ENCODE assay signal across 1 cellular context in genomic region chr1:54199765-54200518, GRCh38.
TF ChIP-seq lines count a peak whose summit lies in the region.

Gene CYB5RL (minus strand): TSS chr1:54200030. CDS start chr1:54195616, 4,414 bp downstream.
Gene MRPL37 (plus strand): TSS chr1:54200167. CDS start chr1:54200244, 77 bp downstream.

TF ChIP-seq in HepG2, 621 proteins besides CTCF, POLR2A, EP300 and RAD21 (continued from another document and continues in another):
- TF ChIP-seq, protein P1, sequence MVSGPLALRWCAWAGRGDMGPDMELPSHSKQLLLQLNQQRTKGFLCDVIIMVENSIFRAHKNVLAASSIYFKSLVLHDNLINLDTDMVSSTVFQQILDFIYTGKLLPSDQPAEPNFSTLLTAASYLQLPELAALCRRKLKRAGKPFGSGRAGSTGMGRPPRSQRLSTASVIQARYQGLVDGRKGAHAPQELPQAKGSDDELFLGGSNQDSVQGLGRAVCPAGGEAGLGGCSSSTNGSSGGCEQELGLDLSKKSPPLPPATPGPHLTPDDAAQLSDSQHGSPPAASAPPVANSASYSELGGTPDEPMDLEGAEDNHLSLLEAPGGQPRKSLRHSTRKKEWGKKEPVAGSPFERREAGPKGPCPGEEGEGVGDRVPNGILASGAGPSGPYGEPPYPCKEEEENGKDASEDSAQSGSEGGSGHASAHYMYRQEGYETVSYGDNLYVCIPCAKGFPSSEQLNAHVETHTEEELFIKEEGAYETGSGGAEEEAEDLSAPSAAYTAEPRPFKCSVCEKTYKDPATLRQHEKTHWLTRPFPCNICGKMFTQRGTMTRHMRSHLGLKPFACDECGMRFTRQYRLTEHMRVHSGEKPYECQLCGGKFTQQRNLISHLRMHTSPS (CRISPR knock-in tag; IDR thresholded peaks at IDR 0.05; ENCODE audit: low read depth): no peak
- TF ChIP-seq ARID2 (CRISPR knock-in tag; IDR thresholded peaks at IDR 0.05; ENCODE audit: borderline replicate concordance) (no peak), ZNF12 (CRISPR knock-in tag; IDR thresholded peaks at IDR 0.05) (no peak), MTA1 (CRISPR knock-in tag; IDR thresholded peaks at IDR 0.05; ENCODE audit: borderline replicate concordance) (peak; percentile 61; the same call in 1 of the 2 replicates), ZNF605 (CRISPR knock-in tag; IDR thresholded peaks at IDR 0.05) (no peak), ATF5 (CRISPR knock-in tag; IDR thresholded peaks at IDR 0.05; ENCODE audit: low read depth) (no peak), MEIS1 (CRISPR knock-in tag; IDR thresholded peaks at IDR 0.05; ENCODE audit: borderline replicate concordance) (no peak), AHR (CRISPR knock-in tag; IDR thresholded peaks at IDR 0.05) (no peak), WIZ (CRISPR knock-in tag; IDR thresholded peaks at IDR 0.05) (no peak), ZFP37 (CRISPR knock-in tag; IDR thresholded peaks at IDR 0.05; ENCODE audit: borderline replicate concordance) (no peak), ATAD3A (CRISPR knock-in tag; IDR thresholded peaks at IDR 0.05) (no peak), NFYB (CRISPR knock-in tag; IDR thresholded peaks at IDR 0.05) (peak; percentile 94), KDM1A (CRISPR knock-in tag; IDR thresholded peaks at IDR 0.05) (no peak), RBFOX2 (IDR thresholded peaks at IDR 0.05; ENCODE audit: low read depth, low read length) (peak; percentile 91), NCOR1 (IDR thresholded peaks at IDR 0.05; ENCODE audit: borderline replicate concordance, low read length) (no peak), HIVEP1 (CRISPR knock-in tag; IDR thresholded peaks at IDR 0.05) (no peak; the same call in 1 of the 2 replicates), ZBED4 (CRISPR knock-in tag; IDR thresholded peaks at IDR 0.05; ENCODE audit: borderline replicate concordance) (no peak), ZNF350 (CRISPR knock-in tag; IDR thresholded peaks at IDR 0.05; ENCODE audit: borderline replicate concordance, low read depth) (peak; percentile 77), BCL3 (CRISPR knock-in tag; IDR thresholded peaks at IDR 0.05) (no peak), TCF7 (IDR thresholded peaks at IDR 0.05; ENCODE audit: low read depth) (no peak), ZNF121 (CRISPR knock-in tag; IDR thresholded peaks at IDR 0.05) (no peak), TAF15 (IDR thresholded peaks at IDR 0.05; ENCODE audit: low read depth, low read length, poor library complexity, severe bottlenecking) (peak; percentile 79), MAFK (conservative IDR thresholded peaks at IDR 0.05 in 1 of 2, IDR thresholded peaks at IDR 0.05 in 1 of 2; ENCODE audit: low read length in 2 of 2) (no peak), SP140L (CRISPR knock-in tag; IDR thresholded peaks at IDR 0.05; ENCODE audit: borderline replicate concordance) (no peak), SATB2 (CRISPR knock-in tag; IDR thresholded peaks at IDR 0.05) (0 out of 2 replicates have a peak, but pooled peaks have one; percentile 12), MEF2D (CRISPR knock-in tag; IDR thresholded peaks at IDR 0.05) (peak; percentile 34; the same call in 1 of the 2 replicates), HNF4A (CRISPR knock-in tag; IDR thresholded peaks at IDR 0.05) (peak; percentile 33), ZNF782 (CRISPR knock-in tag; IDR thresholded peaks at IDR 0.05; ENCODE audit: borderline replicate concordance) (no peak), SMC3 (IDR thresholded peaks at IDR 0.05; ENCODE audit: low read length) (no peak), ZNF317 (CRISPR knock-in tag; IDR thresholded peaks at IDR 0.05) (no peak), IRX3 (CRISPR knock-in tag; IDR thresholded peaks at IDR 0.05; ENCODE audit: borderline replicate concordance, low read depth) (no peak), ZFP41 (CRISPR knock-in tag; IDR thresholded peaks at IDR 0.05; ENCODE audit: borderline replicate concordance) (no peak), RXRB (CRISPR knock-in tag; IDR thresholded peaks at IDR 0.05; ENCODE audit: borderline replicate concordance) (no peak), ZNF691 (CRISPR knock-in tag; IDR thresholded peaks at IDR 0.05; ENCODE audit: borderline replicate concordance, low read depth) (peak; percentile 39; the same call in 1 of the 2 replicates), GTF3A (CRISPR knock-in tag; conservative IDR thresholded peaks at IDR 0.05) (no peak), STAT5B (CRISPR knock-in tag; IDR thresholded peaks at IDR 0.05) (no peak), RFX3 (CRISPR knock-in tag; IDR thresholded peaks at IDR 0.05) (no peak), ZNF180 (CRISPR knock-in tag; IDR thresholded peaks at IDR 0.05; ENCODE audit: borderline replicate concordance, low read depth) (no peak), RXRA (CRISPR knock-in tag; IDR thresholded peaks at IDR 0.05) (0 out of 2 replicates have a peak, but pooled peaks have one; percentile 13), MXD1 (CRISPR knock-in tag; IDR thresholded peaks at IDR 0.05) (no peak), KLF11 (CRISPR knock-in tag; IDR thresholded peaks at IDR 0.05) (no peak), ZSCAN25 (CRISPR knock-in tag; IDR thresholded peaks at IDR 0.05) (0 out of 2 replicates have a peak, but pooled peaks have one; percentile 1), DBP (CRISPR knock-in tag; IDR thresholded peaks at IDR 0.05; ENCODE audit: not compliant biosample characterization) (no peak), MAX (IDR thresholded peaks at IDR 0.05) (peak; percentile 57; the same call in 1 of the 2 replicates), ZNF577 (CRISPR knock-in tag; IDR thresholded peaks at IDR 0.05; ENCODE audit: borderline replicate concordance, low read depth) (no peak), ZNF629 (CRISPR knock-in tag; conservative IDR thresholded peaks at IDR 0.05) (no peak), DR1 (CRISPR knock-in tag; IDR thresholded peaks at IDR 0.05) (0 out of 2 replicates have a peak, but pooled peaks have one; percentile 56), ZNF776 (CRISPR knock-in tag; IDR thresholded peaks at IDR 0.05) (no peak), ZNF678 (CRISPR knock-in tag; IDR thresholded peaks at IDR 0.05) (peak; percentile 42; the same call in 1 of the 2 replicates), FOXP1 (IDR thresholded peaks at IDR 0.05) (no peak), FOXP1 (CRISPR knock-in tag; IDR thresholded peaks at IDR 0.05) (no peak), CBX1 (IDR thresholded peaks at IDR 0.05; ENCODE audit: low read depth) (peak; percentile 27), TSC22D2 (CRISPR knock-in tag; IDR thresholded peaks at IDR 0.05; ENCODE audit: borderline replicate concordance) (no peak), PRPF4 (IDR thresholded peaks at IDR 0.05; ENCODE audit: low read depth, low read length, poor library complexity, severe bottlenecking) (no peak)
- TF ChIP-seq, protein P2, sequence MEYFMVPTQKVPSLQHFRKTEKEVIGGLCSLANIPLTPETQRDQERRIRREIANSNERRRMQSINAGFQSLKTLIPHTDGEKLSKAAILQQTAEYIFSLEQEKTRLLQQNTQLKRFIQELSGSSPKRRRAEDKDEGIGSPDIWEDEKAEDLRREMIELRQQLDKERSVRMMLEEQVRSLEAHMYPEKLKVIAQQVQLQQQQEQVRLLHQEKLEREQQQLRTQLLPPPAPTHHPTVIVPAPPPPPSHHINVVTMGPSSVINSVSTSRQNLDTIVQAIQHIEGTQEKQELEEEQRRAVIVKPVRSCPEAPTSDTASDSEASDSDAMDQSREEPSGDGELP (IDR thresholded peaks at IDR 0.05; ENCODE audit: borderline replicate concordance, low read depth): peak; percentile 43; the same call in 1 of the 2 replicates
- TF ChIP-seq, protein P3, sequence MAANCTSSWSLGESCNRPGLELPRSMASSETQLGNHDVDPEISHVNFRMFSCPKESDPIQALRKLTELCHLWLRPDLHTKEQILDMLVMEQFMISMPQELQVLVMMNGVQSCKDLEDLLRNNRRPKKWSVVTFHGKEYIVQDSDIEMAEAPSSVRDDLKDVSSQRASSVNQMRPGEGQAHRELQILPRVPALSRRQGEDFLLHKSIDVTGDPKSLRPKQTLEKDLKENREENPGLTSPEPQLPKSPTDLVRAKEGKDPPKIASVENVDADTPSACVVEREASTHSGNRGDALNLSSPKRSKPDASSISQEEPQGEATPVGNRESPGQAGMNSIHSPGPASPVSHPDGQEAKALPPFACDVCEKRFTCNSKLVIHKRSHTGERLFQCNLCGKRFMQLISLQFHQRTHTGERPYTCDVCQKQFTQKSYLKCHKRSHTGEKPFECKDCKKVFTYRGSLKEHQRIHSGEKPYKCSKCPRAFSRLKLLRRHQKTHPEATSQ (CRISPR knock-in tag; IDR thresholded peaks at IDR 0.05; ENCODE audit: borderline replicate concordance): no peak
- TF ChIP-seq, protein P4, sequence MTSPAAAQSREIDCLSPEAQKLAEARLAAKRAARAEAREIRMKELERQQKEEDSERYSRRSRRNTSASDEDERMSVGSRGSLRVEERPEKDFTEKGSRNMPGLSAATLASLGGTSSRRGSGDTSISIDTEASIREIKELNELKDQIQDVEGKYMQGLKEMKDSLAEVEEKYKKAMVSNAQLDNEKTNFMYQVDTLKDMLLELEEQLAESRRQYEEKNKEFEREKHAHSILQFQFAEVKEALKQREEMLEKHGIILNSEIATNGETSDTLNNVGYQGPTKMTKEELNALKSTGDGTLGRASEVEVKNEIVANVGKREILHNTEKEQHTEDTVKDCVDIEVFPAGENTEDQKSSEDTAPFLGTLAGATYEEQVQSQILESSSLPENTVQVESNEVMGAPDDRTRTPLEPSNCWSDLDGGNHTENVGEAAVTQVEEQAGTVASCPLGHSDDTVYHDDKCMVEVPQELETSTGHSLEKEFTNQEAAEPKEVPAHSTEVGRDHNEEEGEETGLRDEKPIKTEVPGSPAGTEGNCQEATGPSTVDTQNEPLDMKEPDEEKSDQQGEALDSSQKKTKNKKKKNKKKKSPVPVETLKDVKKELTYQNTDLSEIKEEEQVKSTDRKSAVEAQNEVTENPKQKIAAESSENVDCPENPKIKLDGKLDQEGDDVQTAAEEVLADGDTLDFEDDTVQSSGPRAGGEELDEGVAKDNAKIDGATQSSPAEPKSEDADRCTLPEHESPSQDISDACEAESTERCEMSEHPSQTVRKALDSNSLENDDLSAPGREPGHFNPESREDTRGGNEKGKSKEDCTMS (CRISPR knock-in tag; conservative IDR thresholded peaks at IDR 0.05): no peak
